Comparison of ENCODE assay signal across 14 cellular contexts in genomic region chr12:49566361-49566760, GRCh38. TPM values are rescaled to one million over a fixed set of nuclear protein-coding genes. Genes with fewer than 3 reads are reported as not detected.
DNase-seq lines count a peak whose midpoint lies in the region; ATAC-seq, FAIRE-seq and TF ChIP-seq lines count a peak whose summit lies in the region.
"Had no signal": no experiment of that assay in that cellular context is flagged by ENCODE, and none has a peak within 500 bp of the region (broad histone marks: within the 10 kb centered on the region; RNA-seq: fewer than 3 reads in every experiment).

No MANE protein-coding gene starts in this region.

- DNase-seq in A549 (ENCODE audit: low read depth in 1 of 2, low spot score in 1 of 2): no peak
- no peak for DNase-seq in GM23248
- DNase-seq in astrocyte (ENCODE audit: low read depth): no peak
- no peak for DNase-seq in transverse colon
- no peak for DNase-seq in cerebellum (ENCODE audit: low spot score)
- DNase-seq in DMS 273 (lab: John Stamatoyannopoulos, UW; ENCODE audit: unreplicated experiment): no peak
- DNase-seq: anterior cingulate cortex; effector CD8-positive, alpha-beta T cell; hippocampal formation; NCI-H1694; stimulated activated CD8-positive, alpha-beta memory T cell treated with anti-CD3 and anti-CD28 coated beads, Interleukin-4, amount 100 ng/mL, for 48 hours; T-helper 1 cell had no signal

- peaks cover 13% of the 10 kb centered on the region for H3K36me3 Mint-ChIP-seq in astrocyte (ENCODE audit: low read depth, unreplicated experiment)
- H3K36me3 Mint-ChIP-seq in activated T-helper 17 cell treated with anti-CD3 and anti-CD28 coated beads, Interleukin-2, amount 50 U/mL, for 72 hours (ENCODE audit: low read depth): peaks cover 46% of the 10 kb centered on the region

- H3K4me1 ChIP-seq in A549 (peaks cover 13% of the 10 kb centered on the region), GM23248 (ENCODE audit: insufficient read depth) (peaks cover 11% of the 10 kb centered on the region; the same call in 1 of the 2 replicates), astrocyte (ENCODE audit: insufficient read depth, low read length) (peaks cover 7% of the 10 kb centered on the region), mucosa of stomach (ENCODE audit: control insufficient read depth, insufficient read depth, low read length) (peaks cover 14% of the 10 kb centered on the region), transverse colon (peaks cover 10 to 28% (median 18%) of the 10 kb centered on the region in 4 donors)

- no peak overlapping the region for H3K4me3 Mint-ChIP-seq in astrocyte (ENCODE audit: unreplicated experiment)
- H3K4me3 Mint-ChIP-seq in activated T-helper 17 cell treated with anti-CD3 and anti-CD28 coated beads, Interleukin-2, amount 50 U/mL, for 72 hours: no peak overlapping the region

- TF ChIP-seq CTCF in A549 (IDR thresholded peaks at IDR 0.05) (no peak), astrocyte (IDR thresholded peaks at IDR 0.05; ENCODE audit: insufficient read depth, low read depth, low read length) (no peak), transverse colon (IDR thresholded peaks at IDR 0.05) (no peak)

- no peaks in the 10 kb centered on the region for H3K9me3 ChIP-seq in A549
- H3K9me3 ChIP-seq in GM23248 (ENCODE audit: low read depth): no peaks in the 10 kb centered on the region
- H3K9me3 ChIP-seq in astrocyte (ENCODE audit: insufficient read depth, low read depth, low read length): no peaks in the 10 kb centered on the region
- H3K9me3 ChIP-seq in mucosa of stomach (ENCODE audit: control insufficient read depth, low read length): no peaks in the 10 kb centered on the region
- H3K9me3 ChIP-seq in transverse colon: no peaks in the 10 kb centered on the region

- no peak for ATAC-seq in A549
- no peak for ATAC-seq in activated T-helper 17 cell treated with anti-CD3 and anti-CD28 coated beads, Interleukin-2, amount 50 U/mL, for 72 hours (replicated peaks)

- H4K20me1 ChIP-seq in GM23248 (ENCODE audit: insufficient read depth): no peaks in the 10 kb centered on the region
- H4K20me1 ChIP-seq in astrocyte (ENCODE audit: insufficient read depth, low read length): peaks cover 6% of the 10 kb centered on the region

- H3K79me2 ChIP-seq in GM23248 (ENCODE audit: insufficient read depth) (peaks cover 52% of the 10 kb centered on the region), astrocyte (ENCODE audit: insufficient read depth, low read length) (peaks cover 53% of the 10 kb centered on the region)

- H3F3A ChIP-seq in GM23248 (ENCODE audit: insufficient read depth): no peaks in the 10 kb centered on the region

- 94% methylated on average over 13 of the region's 13 CpGs for WGBS in A549 (ENCODE audit: missing lambda C conversion rate)
- WGBS in GM23248 (ENCODE audit: low coverage in 1 of 2, low lambda C conversion rate in 2 of 2, missing lambda C conversion rate in 2 of 2), 2 experiments: 88 to 90% methylated on average over 13 of the region's 13 CpGs
- 96% methylated on average over 13 of the region's 13 CpGs; no CpG with 5 or more reads in 1 of the 2 donors for WGBS in transverse colon (ENCODE audit: low coverage in 1 of 2), 2 donors

- TF ChIP-seq POLR2A in A549 (IDR thresholded peaks at IDR 0.05; ENCODE audit: low read length): no peak
- TF ChIP-seq POLR2A in transverse colon (IDR thresholded peaks at IDR 0.05): no peak

- H3K4me1 Mint-ChIP-seq in astrocyte (ENCODE audit: low read depth, unreplicated experiment): peaks cover 9% of the 10 kb centered on the region
- peaks cover 23% of the 10 kb centered on the region for H3K4me1 Mint-ChIP-seq in activated T-helper 17 cell treated with anti-CD3 and anti-CD28 coated beads, Interleukin-2, amount 50 U/mL, for 72 hours

- CTCF ChIA-PET in A549 (lab: Yijun Ruan, JAX): interaction anchor here (0.6 to 7.0 kb wide), 10 partner anchors 8 to 316 kb away, joined by 3 to 49 read pairs (median 5); partner anchors contain the start of gene DNAJC22

- H3K36me3 ChIP-seq in GM23248 (ENCODE audit: low read depth) (peaks cover 2% of the 10 kb centered on the region; the same call in 1 of the 2 replicates), astrocyte (ENCODE audit: insufficient read depth, low read length) (peaks cover 11% of the 10 kb centered on the region), mucosa of stomach (ENCODE audit: control insufficient read depth, insufficient read depth, low read length) (peaks cover 23% of the 10 kb centered on the region), transverse colon (peaks cover 0 to 37% (median 8%) of the 10 kb centered on the region in 4 donors)

- H3K27me3 Mint-ChIP-seq in astrocyte (ENCODE audit: low read depth, unreplicated experiment): no peaks in the 10 kb centered on the region
- H3K27me3 Mint-ChIP-seq in activated T-helper 17 cell treated with anti-CD3 and anti-CD28 coated beads, Interleukin-2, amount 50 U/mL, for 72 hours: no peaks in the 10 kb centered on the region

- no peak for TF ChIP-seq EP300 in A549 (IDR thresholded peaks at IDR 0.05)
- no peak for TF ChIP-seq EP300 in transverse colon (IDR thresholded peaks at IDR 0.05; ENCODE audit: low read depth)

- FAIRE-seq in A549 (lab: Jason Lieb, UNC) (no peak), astrocyte (lab: Jason Lieb, UNC) (no peak)

- no peak for TF ChIP-seq RAD21 in A549 (conservative IDR thresholded peaks at IDR 0.05 in 1 of 2, IDR thresholded peaks at IDR 0.05 in 1 of 2)

- H3K27ac Mint-ChIP-seq in astrocyte (ENCODE audit: unreplicated experiment): no peak overlapping the region
- no peak overlapping the region for H3K27ac Mint-ChIP-seq in activated T-helper 17 cell treated with anti-CD3 and anti-CD28 coated beads, Interleukin-2, amount 50 U/mL, for 72 hours

- in situ Hi-C loops in GM23248 (cut with MboI) (no loop called here), transverse colon (cut with MboI; ENCODE audit: low pct_ligation_motif_present in 1 of 4, low pct_unique_long_range_greater_than_20kb in 1 of 4, low sequenced_read_pairs in 3 of 4) (no loop called here)

- H3K27me3 ChIP-seq in GM23248 (replicated peaks; ENCODE audit: insufficient read depth) (no peaks in the 10 kb centered on the region), astrocyte (ENCODE audit: insufficient read depth, low read length) (no peaks in the 10 kb centered on the region), mucosa of stomach (ENCODE audit: control insufficient read depth, insufficient read depth, low read length) (no peaks in the 10 kb centered on the region), transverse colon (no peaks in the 10 kb centered on the region)

- no peak overlapping the region for H3K27ac ChIP-seq in A549
- no peak overlapping the region for H3K27ac ChIP-seq in GM23248
- H3K27ac ChIP-seq in astrocyte (ENCODE audit: low read depth, low read length): no peak overlapping the region
- no peak overlapping the region for H3K27ac ChIP-seq in transverse colon

- H2AFZ ChIP-seq in GM23248 (no peak overlapping the region), astrocyte (ENCODE audit: low read depth, low read length) (no peak overlapping the region)

- intact Hi-C loops in transverse colon (cut with DNase I; ENCODE audit: low total_unique reads): no loop called here

- POLR2A ChIA-PET in A549 (lab: Yijun Ruan, JAX): no interaction called here

- H3K9me3 Mint-ChIP-seq in astrocyte (ENCODE audit: unreplicated experiment): no peaks in the 10 kb centered on the region
- no peaks in the 10 kb centered on the region for H3K9me3 Mint-ChIP-seq in activated T-helper 17 cell treated with anti-CD3 and anti-CD28 coated beads, Interleukin-2, amount 50 U/mL, for 72 hours

- H3K9me2 ChIP-seq in GM23248 (ENCODE audit: insufficient read depth): no peaks in the 10 kb centered on the region

- no peak overlapping the region for H3K4me3 ChIP-seq in A549
- no peak overlapping the region for H3K4me3 ChIP-seq in GM23248
- H3K4me3 ChIP-seq in astrocyte (ENCODE audit: insufficient read depth, low read depth, low read length): no peak overlapping the region
- no peak overlapping the region for H3K4me3 ChIP-seq in mucosa of stomach (ENCODE audit: low read length)
- no peak overlapping the region for H3K4me3 ChIP-seq in transverse colon

- H3K9ac ChIP-seq in GM23248: peak overlapping the region; percentile 96
- H3K9ac ChIP-seq in astrocyte (ENCODE audit: low read length): no peak overlapping the region
- peak overlapping the region; percentile 74 for H3K9ac ChIP-seq in mucosa of stomach (ENCODE audit: low read length)

- peak overlapping the region; percentile 98 for H3K4me2 ChIP-seq in A549
- no peak overlapping the region for H3K4me2 ChIP-seq in GM23248 (ENCODE audit: unreplicated experiment)
- peak overlapping the region; percentile 96 for H3K4me2 ChIP-seq in astrocyte (ENCODE audit: low read length)

RNA-seq across cellular contexts. Expression of gene MCRS1, which starts 1.6 kb away (rescaled TPM):
- polyA plus RNA-seq in A549 (2011; rRNA removed): 68.5 and 69.4 TPM in 2 replicates
- 117 and 133 TPM in 2 replicates for polyA plus RNA-seq in A549 (2012; cell fraction: cytosol; rRNA removed)
- 243 and 281 TPM in 2 replicates for polyA plus RNA-seq in A549 (2012; cell fraction: nucleus; rRNA removed)
- 61.5 to 64.1 TPM (median 62.4 TPM) in 3 replicates for polyA plus RNA-seq in A549 (2017; fragmentation: RNase III; extraction: RNeasy Plus Mini Kit Qiagen cat#74134 plus additional on column Dnase treatment)
- polyA minus RNA-seq in A549 (2011; rRNA and poly(A)+ RNA removed): 98.8 and 118 TPM in 2 replicates
- 54.9 and 60.4 TPM in 2 replicates for total RNA-seq in GM23248 (2014; rRNA removed; shearing (Covaris generic))
- polyA plus RNA-seq in GM23248 (2016; fragmentation: Nextera tagmentation; extraction: Ambion mirVana): 64.2 and 66.0 TPM in 2 replicates
- 41.3 and 45.2 TPM in 2 replicates for total RNA-seq in astrocyte
- total RNA-seq in transverse colon: 100 to 1,000 TPM in 1 of 4 donors, 10 to 100 TPM in 3; 57.8 to 120 (median 78.4) TPM
- 25.5 TPM for total RNA-seq in cerebellum
- total RNA-seq in activated T-helper 17 cell treated with anti-CD3 and anti-CD28 coated beads, Interleukin-2, amount 50 U/mL, for 72 hours: 10 to 100 TPM; 31.6 to 54.8 TPM

RNA-seq across cellular contexts. Expression of gene KCNH3, which starts 27.5 kb away (rescaled TPM):
- 1.0 and 1.2 TPM in 2 replicates for polyA plus RNA-seq in A549 (2011; rRNA removed)
- polyA plus RNA-seq in A549 (2012; cell fraction: cytosol; rRNA removed): 2.1 and 3.0 TPM in 2 replicates
- polyA plus RNA-seq in A549 (2012; cell fraction: nucleus; rRNA removed): 7.1 and 12.6 TPM in 2 replicates
- 1.7 to 2.2 TPM (median 1.8 TPM) in 3 replicates for polyA plus RNA-seq in A549 (2017; fragmentation: RNase III; extraction: RNeasy Plus Mini Kit Qiagen cat#74134 plus additional on column Dnase treatment)
- polyA minus RNA-seq in A549 (2011; rRNA and poly(A)+ RNA removed): 0.70 and 0.88 TPM in 2 replicates
- not detected in 2 replicates for total RNA-seq in GM23248 (2014; rRNA removed; shearing (Covaris generic))
- 0.09 and 0.10 TPM in 2 replicates for polyA plus RNA-seq in GM23248 (2016; fragmentation: Nextera tagmentation; extraction: Ambion mirVana)
- 0.14 TPM in 1 of 2 replicates, not detected in the other for total RNA-seq in astrocyte
- under 1 TPM in 2 of 4 donors, not detected in 2; 0.32 to 0.80 TPM for total RNA-seq in transverse colon
- total RNA-seq in cerebellum: 2.2 TPM
- total RNA-seq in activated T-helper 17 cell treated with anti-CD3 and anti-CD28 coated beads, Interleukin-2, amount 50 U/mL, for 72 hours: 1 to 10 TPM; 1.1 to 1.3 TPM

RNA-seq across cellular contexts. Expression of gene FAM186B, which starts 39.1 kb away (rescaled TPM):
- 0.04 and 0.13 TPM in 2 replicates for polyA plus RNA-seq in A549 (2011; rRNA removed)
- 0.07 and 0.12 TPM in 2 replicates for polyA plus RNA-seq in A549 (2012; cell fraction: cytosol; rRNA removed)
- polyA plus RNA-seq in A549 (2012; cell fraction: nucleus; rRNA removed): 0.17 and 0.18 TPM in 2 replicates
- polyA plus RNA-seq in A549 (2017; fragmentation: RNase III; extraction: RNeasy Plus Mini Kit Qiagen cat#74134 plus additional on column Dnase treatment): 0.05 to 0.11 TPM (median 0.08 TPM) in 3 replicates
- polyA minus RNA-seq in A549 (2011; rRNA and poly(A)+ RNA removed): 0.10 and 0.21 TPM in 2 replicates
- 0.22 and 1.4 TPM in 2 replicates for total RNA-seq in GM23248 (2014; rRNA removed; shearing (Covaris generic))
- polyA plus RNA-seq in GM23248 (2016; fragmentation: Nextera tagmentation; extraction: Ambion mirVana): 0.14 and 0.38 TPM in 2 replicates
- 0.57 and 0.60 TPM in 2 replicates for total RNA-seq in astrocyte
- total RNA-seq in transverse colon: under 1 TPM in 2 of 4 donors, not detected in 2; 0.14 to 0.64 TPM
- 0.18 TPM for total RNA-seq in cerebellum
- total RNA-seq in activated T-helper 17 cell treated with anti-CD3 and anti-CD28 coated beads, Interleukin-2, amount 50 U/mL, for 72 hours: under 1 TPM in 1 of 2 donors, not detected in 1; 0.11 TPM

RNA-seq across cellular contexts. Expression of gene PRPF40B, which starts 57.0 kb away (rescaled TPM):
- polyA plus RNA-seq in A549 (2011; rRNA removed) (17.0 TPM in 2 replicates), A549 (2017; fragmentation: RNase III; extraction: RNeasy Plus Mini Kit Qiagen cat#74134 plus additional on column Dnase treatment) (12.2 to 15.8 TPM (median 15.0 TPM) in 3 replicates), GM23248 (2016; fragmentation: Nextera tagmentation; extraction: Ambion mirVana) (11.6 and 12.6 TPM in 2 replicates)
- polyA plus RNA-seq in A549 (2012; cell fraction: cytosol; rRNA removed): 17.5 TPM in 2 replicates
- 50.0 and 64.6 TPM in 2 replicates for polyA plus RNA-seq in A549 (2012; cell fraction: nucleus; rRNA removed)
- polyA minus RNA-seq in A549 (2011; rRNA and poly(A)+ RNA removed): 17.8 and 18.3 TPM in 2 replicates
- total RNA-seq in GM23248 (2014; rRNA removed; shearing (Covaris generic)): 9.9 and 10.2 TPM in 2 replicates
- total RNA-seq in astrocyte (8.9 and 10.1 TPM in 2 replicates), transverse colon (10 to 100 TPM in 2 of 4 donors, 1 to 10 TPM in 2; 3.7 to 12.7 (median 8.7) TPM), cerebellum (22.8 TPM)
- 1 to 10 TPM; 7.7 to 8.2 TPM for total RNA-seq in activated T-helper 17 cell treated with anti-CD3 and anti-CD28 coated beads, Interleukin-2, amount 50 U/mL, for 72 hours
